In genomic region chr4:76197001-76197743, GRCh38 we compare ENCODE assay signal across 9 cellular contexts. TPM values are rescaled to one million over a fixed set of nuclear protein-coding genes. Genes with fewer than 3 reads are reported as not detected.
DNase-seq lines count a peak whose midpoint lies in the region; ATAC-seq and TF ChIP-seq lines count a peak whose summit lies in the region.
"Had no signal": no experiment of that assay in that cellular context is flagged by ENCODE, and none has a peak within 500 bp of the region (broad histone marks: within the 10 kb centered on the region; RNA-seq: fewer than 3 reads in every experiment).

No MANE protein-coding gene starts in this region.

- peaks cover 14 to 99% (median 82%) of the 10 kb centered on the region in 9 donors for H3K4me1 ChIP-seq in heart right ventricle
- H3K4me1 ChIP-seq in colonic mucosa: peaks cover 43% of the 10 kb centered on the region
- peaks cover 4% of the 10 kb centered on the region for H3K4me1 ChIP-seq in urinary bladder (ENCODE audit: insufficient read depth)

- peak overlapping the region in 4 of 8 donors; percentile 5 to 67 (median 42) for H3K4me3 Mint-ChIP-seq in naive B cell

- H3K27ac ChIP-seq in heart right ventricle (peak overlapping the region in 9 of 10 donors; percentile 33 to 89 (median 71)), colonic mucosa (peak overlapping the region; percentile 80), urinary bladder (ENCODE audit: low read depth) (peak overlapping the region; percentile 43)

- ATAC-seq in heart right ventricle: no peak
- ATAC-seq in left ventricle myocardium superior: no peak
- ATAC-seq in naive B cell (ENCODE audit: low read depth in 2 of 2): no peak
- no peak for ATAC-seq in GM21723 (IDR thresholded peaks at IDR 0.05; ENCODE audit: unreplicated experiment)
- ATAC-seq in GM18909 (IDR thresholded peaks at IDR 0.05; ENCODE audit: poor library complexity, unreplicated experiment): no peak

- H3K4me1 Mint-ChIP-seq in naive B cell: peaks cover 38 to 58% (median 48%) of the 10 kb centered on the region in 3 donors

- H3K9me3 ChIP-seq in heart right ventricle: peaks cover 0 to 11% (median 0%) of the 10 kb centered on the region in 11 donors
- no peaks in the 10 kb centered on the region for H3K9me3 ChIP-seq in colonic mucosa

- peak overlapping the region in 1 of 2 donors; percentile 62 for H3K9ac ChIP-seq in colonic mucosa (ENCODE audit: low read depth in 2 of 2, low read length in 2 of 2)

- DNase-seq in heart right ventricle (no peak), left ventricle myocardium superior (no peak), colonic mucosa (no peak), naive B cell (no peak), DMS114 treated with DMSO at 0.1 percent for 48 hours (lab: John Stamatoyannopoulos, UW; ENCODE audit: unreplicated experiment) (no peak)

- H3K36me3 ChIP-seq in heart right ventricle (peaks cover 0 to 36% (median 15%) of the 10 kb centered on the region in 9 donors), colonic mucosa (peaks cover 6% of the 10 kb centered on the region), urinary bladder (ENCODE audit: insufficient read depth) (peaks cover under 1% of the 10 kb centered on the region)

- H3K4me3 ChIP-seq in heart right ventricle (no peak overlapping the region), colonic mucosa (no peak overlapping the region), urinary bladder (ENCODE audit: low read depth, low read length) (no peak overlapping the region)

- TF ChIP-seq CTCF in heart right ventricle (IDR thresholded peaks at IDR 0.05) (no peak), colonic mucosa (IDR thresholded peaks at IDR 0.05) (no peak)

- peak overlapping the region; percentile 7 to 93 (median 74) for H3K27ac Mint-ChIP-seq in naive B cell

- intact Hi-C loops in heart right ventricle (cut with DNase I) (no loop called here), left ventricle myocardium superior (cut with micrococcal nuclease) (no loop called here), colonic mucosa (cut with DNase I) (no loop called here)

- 69 to 73% methylated on average over 10 of the region's 10 CpGs for WGBS in heart right ventricle, 2 donors
- 58% methylated on average over 10 of the region's 10 CpGs for WGBS in urinary bladder

- peaks cover 0 to 7% (median 0%) of the 10 kb centered on the region in 7 donors for H3K9me3 Mint-ChIP-seq in naive B cell

- H3K27me3 ChIP-seq in heart right ventricle (no peaks in the 10 kb centered on the region), colonic mucosa (no peaks in the 10 kb centered on the region)

- H3K36me3 Mint-ChIP-seq in naive B cell: peaks cover 24 to 30% of the 10 kb centered on the region in 2 donors

- no peaks in the 10 kb centered on the region for H3K27me3 Mint-ChIP-seq in naive B cell
- H3K27me3 Mint-ChIP-seq: B cell had no signal

RNA-seq across cellular contexts. Expression of gene SCARB2, which starts 16.5 kb away (rescaled TPM):
- total RNA-seq in heart right ventricle (100 to 1,000 TPM in 4 of 10 donors, 10 to 100 TPM in 6; 76.6 to 199 (median 94.9) TPM), left ventricle myocardium superior (91.4 TPM), colonic mucosa (100 to 1,000 TPM; 156 to 164 TPM), urinary bladder (271 TPM)
- polyA plus RNA-seq in heart right ventricle (100 to 1,000 TPM; 119 to 125 TPM), naive B cell (ENCODE audit: low read depth in 6 of 6) (10 to 100 TPM in 5 of 6 donors, 1 to 10 TPM in 1; 8.7 to 17.2 (median 15.6) TPM), urinary bladder (123 TPM)

RNA-seq across cellular contexts. Expression of gene NUP54, which starts 49.0 kb away (rescaled TPM):
- 10 to 100 TPM; 16.1 to 22.6 (median 18.9) TPM for total RNA-seq in heart right ventricle
- polyA plus RNA-seq in heart right ventricle: 10 to 100 TPM in 1 of 2 donors, 1 to 10 TPM in 1; 9.6 to 25.8 TPM
- total RNA-seq in left ventricle myocardium superior: 17.3 TPM
- total RNA-seq in colonic mucosa: 10 to 100 TPM; 31.5 to 35.3 TPM
- 10 to 100 TPM; 23.9 to 43.5 (median 37.3) TPM for polyA plus RNA-seq in naive B cell (ENCODE audit: low read depth in 6 of 6)
- 94.5 TPM for total RNA-seq in urinary bladder
- polyA plus RNA-seq in urinary bladder: 25.1 TPM

RNA-seq across cellular contexts. Expression of gene FAM47E, which starts 54.3 kb away (rescaled TPM):
- total RNA-seq in heart right ventricle (1 to 10 TPM; 2.1 to 6.3 (median 3.1) TPM), left ventricle myocardium superior (2.4 TPM), colonic mucosa (1 to 10 TPM; 3.9 to 4.8 TPM), urinary bladder (4.0 TPM)
- polyA plus RNA-seq in heart right ventricle (1 to 10 TPM in 1 of 2 donors, under 1 TPM in 1; 0.68 to 4.7 TPM), naive B cell (ENCODE audit: low read depth in 6 of 6) (under 1 TPM in 2 of 6 donors, not detected in 4; 0.31 to 0.60 TPM), urinary bladder (1.7 TPM)
